ENCODE assay signal across 15 cellular contexts in genomic region chr15:34279341-34279740, GRCh38.
"Had no signal": no experiment of that assay in that cellular context is flagged by ENCODE, and none has a peak within 500 bp of the region (broad histone marks: within the 10 kb centered on the region; RNA-seq: fewer than 3 reads in every experiment).

No MANE protein-coding gene starts in this region.

- H3K27ac ChIP-seq: coronary artery, left lung, ovary, thoracic aorta had no signal

- H3K9me3 Mint-ChIP-seq: activated T-cell treated with anti-CD3 and anti-CD28 coated beads, Interleukin-2, amount 50 U/mL, for 24 hours; stimulated activated naive CD8-positive, alpha-beta T cell treated with anti-CD3 and anti-CD28 coated beads, Interleukin-15, Interleukin-2, amounts not matched to agents 100 ng/mL and 50 ng/mL, for 24 hours; T-helper 2 cell treated with Interferon-gamma antibody and Interleukin-4, amounts not matched to agents 5 μg/mL and 100 μg/mL, for 36 hours had no signal

- H3K4me1 ChIP-seq: left lung had no signal

- H3K27me3 ChIP-seq: left lung, ovary had no signal

- ATAC-seq: left lung had no signal

- H3K4me3 ChIP-seq: coronary artery, left lung, ovary, thoracic aorta had no signal

- H3K4me3 Mint-ChIP-seq: activated T-cell treated with anti-CD3 and anti-CD28 coated beads, Interleukin-2, amount 50 U/mL, for 24 hours; stimulated activated naive CD8-positive, alpha-beta T cell treated with anti-CD3 and anti-CD28 coated beads, Interleukin-15, Interleukin-2, amounts not matched to agents 100 ng/mL and 50 ng/mL, for 24 hours; T-helper 2 cell treated with Interferon-gamma antibody and Interleukin-4, amounts not matched to agents 5 μg/mL and 100 μg/mL, for 36 hours had no signal

- DNase-seq: activated CD4-positive, alpha-beta T cell treated with anti-CD3 and anti-CD28 coated beads, Interleukin-2, amount 50 U/mL, for 4 hours; activated CD4-positive, CD25-positive, alpha-beta regulatory T cell treated with anti-CD3 and anti-CD28 coated beads, Interleukin-2, amount 50 U/mL, for 72 hours; activated gamma-delta T cell; activated T-cell treated with anti-CD3 and anti-CD28 coated beads, Interleukin-2, amount 50 U/mL, for 24 hours; effector CD8-positive, alpha-beta T cell; foreskin melanocyte; islet precursor cell; left lung; ovary; stimulated activated CD4-positive, alpha-beta T cell treated with anti-CD3 and anti-CD28 coated beads, Interleukin-2, amount 100 ng/mL, for 48 hours; SW 1271 had no signal

- H3K27ac Mint-ChIP-seq: activated T-cell treated with anti-CD3 and anti-CD28 coated beads, Interleukin-2, amount 50 U/mL, for 24 hours; stimulated activated naive CD8-positive, alpha-beta T cell treated with anti-CD3 and anti-CD28 coated beads, Interleukin-15, Interleukin-2, amounts not matched to agents 100 ng/mL and 50 ng/mL, for 24 hours; T-helper 2 cell treated with Interferon-gamma antibody and Interleukin-4, amounts not matched to agents 5 μg/mL and 100 μg/mL, for 36 hours had no signal

- H3K27me3 Mint-ChIP-seq: activated T-cell treated with anti-CD3 and anti-CD28 coated beads, Interleukin-2, amount 50 U/mL, for 24 hours; stimulated activated naive CD8-positive, alpha-beta T cell treated with anti-CD3 and anti-CD28 coated beads, Interleukin-15, Interleukin-2, amounts not matched to agents 100 ng/mL and 50 ng/mL, for 24 hours had no signal

- H3K9me3 ChIP-seq: left lung, ovary, thoracic aorta had no signal
